In genomic region chr1:11912482-11913186, GRCh38 we compare ENCODE assay signal across 1 cellular context.
TF ChIP-seq lines count a peak whose summit lies in the region.

No MANE protein-coding gene starts in this region.

TF ChIP-seq in GM12878, 131 proteins besides CTCF, POLR2A, EP300 and RAD21:
- peak; percentile 43; the same call in 1 of the 2 replicates for TF ChIP-seq RAD51 (IDR thresholded peaks at IDR 0.05)
